Comparison of ENCODE assay signal across 19 cellular contexts in the genomic region with DNA sequence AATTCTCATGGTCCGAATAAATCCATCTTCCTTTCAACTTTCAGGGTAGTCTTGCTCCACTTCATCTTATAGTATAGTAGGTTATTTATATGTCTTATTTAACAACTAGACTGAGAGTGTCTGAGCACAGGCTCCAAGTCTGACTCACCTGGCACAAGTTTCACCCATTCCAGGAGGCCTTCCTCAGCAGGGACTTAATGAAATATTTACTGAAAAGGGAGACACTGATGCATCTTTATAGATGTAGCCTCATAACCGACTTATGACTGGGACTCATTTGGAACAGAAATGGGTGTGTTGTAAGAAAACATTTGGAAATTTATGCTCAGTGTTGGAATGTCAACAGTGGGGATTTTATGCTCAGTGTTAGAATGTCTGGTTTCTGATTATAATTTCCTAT. TPM values are rescaled to one million over a fixed set of nuclear protein-coding genes. Genes with fewer than 3 reads are reported as not detected.
DNase-seq lines count a peak whose midpoint lies in the region; ATAC-seq and TF ChIP-seq lines count a peak whose summit lies in the region.
"Had no signal": no experiment of that assay in that cellular context is flagged by ENCODE, and none has a peak within 500 bp of the region (broad histone marks: within the 10 kb centered on the region; RNA-seq: fewer than 3 reads in every experiment).

No MANE protein-coding gene starts in this region.

- no peak overlapping the region for H2AFZ ChIP-seq in GM23248
- no peak overlapping the region for H2AFZ ChIP-seq in neuronal stem cell (ENCODE audit: low read length)

- no peak overlapping the region for H4K91ac ChIP-seq in neuronal stem cell (ENCODE audit: low read depth, low read length, poor library complexity)

- peak; percentile 97 for DNase-seq in GM23248
- DNase-seq in amniotic epithelial cell (ENCODE audit: low read depth), result peak; percentile 25
- DNase-seq in fibroblast of pulmonary artery (ENCODE audit: low read depth), result peak; percentile 45
- no peak for DNase-seq in stimulated activated naive CD8-positive, alpha-beta T cell treated with anti-CD3 and anti-CD28 coated beads, Interleukin-15, Interleukin-2, amounts not matched to agents 100 U/mL and 50 U/mL, for 24 hours
- no peak for DNase-seq in neuronal stem cell (ENCODE audit: low spot score)
- DNase-seq in activated CD4-positive, CD25-positive, alpha-beta regulatory T cell treated with anti-CD3 and anti-CD28 coated beads, Interleukin-2, amount 50 U/mL, for 72 hours, result no peak
- DNase-seq in NCI-H1417 treated with DMSO at 0.1 percent for 48 hours (lab: John Stamatoyannopoulos, UW), result no peak
- DNase-seq: activated B cell treated with CpG ODN at 0.5 μM for 24 hours; activated CD8-positive, alpha-beta memory T cell treated with anti-CD3 and anti-CD28 coated beads, Interleukin-2, amount 10 ng/mL, durations not matched to agents 7 days and 5 days; activated effector memory CD4-positive, alpha-beta T cell treated with anti-CD3 and anti-CD28 coated beads, Interleukin-2, amount 50 U/mL, for 16 hours; aorta; CD8-positive, alpha-beta memory T cell; dermis blood vessel endothelial cell; esophagus squamous epithelium; mesendoderm; NCI-H1092; NCI-H2171; retina had no signal

- peaks cover 23% of the 10 kb centered on the region for H3F3A ChIP-seq in GM23248 (ENCODE audit: insufficient read depth)

- H2BK5ac ChIP-seq in neuronal stem cell (ENCODE audit: low read length), result no peak overlapping the region

- no peaks in the 10 kb centered on the region for H3K79me2 ChIP-seq in GM23248 (ENCODE audit: insufficient read depth)

- H4K20me1 ChIP-seq in GM23248 (ENCODE audit: insufficient read depth), result no peaks in the 10 kb centered on the region

- no peak overlapping the region for H4K8ac ChIP-seq in neuronal stem cell (ENCODE audit: low read depth, low read length)

- no peak overlapping the region for H2BK120ac ChIP-seq in neuronal stem cell (ENCODE audit: low read depth, low read length)

- no peaks in the 10 kb centered on the region for H3K79me1 ChIP-seq in neuronal stem cell (ENCODE audit: low read depth, low read length)

- H3K14ac ChIP-seq in neuronal stem cell (ENCODE audit: low read length), result no peak overlapping the region

- 31 to 36% methylated on average over 2 of the region's 2 CpGs for WGBS in GM23248 (ENCODE audit: low coverage in 1 of 2, low lambda C conversion rate in 2 of 2, missing lambda C conversion rate in 2 of 2), 2 experiments
- WGBS in neuronal stem cell (ENCODE audit: extremely low coverage in 2 of 2, insufficient read length in 2 of 2, insufficient replicate concordance in 1 of 2), 2 donors, result no CpG with 5 or more reads among the region's 2 CpGs

- no peak overlapping the region for H2AK5ac ChIP-seq in neuronal stem cell (ENCODE audit: low read depth, low read length)

- in situ Hi-C loops in GM23248 (cut with MboI), result no loop called here

- TF ChIP-seq CTCF in fibroblast of pulmonary artery (IDR thresholded peaks at IDR 0.05; ENCODE audit: low read length, missing control alignments), result no peak

- no peak overlapping the region for H2BK15ac ChIP-seq in neuronal stem cell (ENCODE audit: low read length)

- H2BK12ac ChIP-seq in neuronal stem cell (ENCODE audit: low read length), result no peak overlapping the region

- H3K4me2 ChIP-seq in GM23248 (ENCODE audit: unreplicated experiment) (peak overlapping the region; percentile 60), neuronal stem cell (ENCODE audit: insufficient read depth, low read length, poor library complexity, severe bottlenecking) (no peak overlapping the region)

- no peaks in the 10 kb centered on the region for H3K9me3 ChIP-seq in GM23248 (ENCODE audit: low read depth)
- no peaks in the 10 kb centered on the region for H3K9me3 ChIP-seq in neuronal stem cell (replicated peaks in 1 of 2; ENCODE audit: control insufficient read depth in 2 of 2, insufficient read depth in 1 of 2, low read depth in 1 of 2, low read length in 2 of 2)
- H3K9me3 ChIP-seq: esophagus squamous epithelium had no signal

- no peak overlapping the region for H3K4ac ChIP-seq in neuronal stem cell (ENCODE audit: low read length)

- H3K4me3 ChIP-seq in GM23248 (peak overlapping the region; percentile 32), fibroblast of pulmonary artery (replicated peaks; ENCODE audit: low read depth, low read length) (no peak overlapping the region), neuronal stem cell (ENCODE audit: low read length in 2 of 2) (no peak overlapping the region)
- H3K4me3 ChIP-seq: esophagus squamous epithelium had no signal

- H3K27ac ChIP-seq in GM23248, result peak overlapping the region; percentile 82
- H3K27ac ChIP-seq in neuronal stem cell (replicated peaks; ENCODE audit: low read length), result no peak overlapping the region
- H3K27ac ChIP-seq: esophagus squamous epithelium had no signal

- ATAC-seq in stimulated activated naive CD8-positive, alpha-beta T cell treated with anti-CD3 and anti-CD28 coated beads, Interleukin-15, Interleukin-2, amounts not matched to agents 100 U/mL and 50 U/mL, for 24 hours, result no peak
- ATAC-seq: activated CD8-positive, alpha-beta memory T cell treated with anti-CD3 and anti-CD28 coated beads, Interleukin-2, amount 10 ng/mL, durations not matched to agents 7 days and 5 days; HCT116 had no signal

- H3K9ac ChIP-seq in GM23248 (peak overlapping the region; percentile 35; the same call in 1 of the 2 replicates), neuronal stem cell (ENCODE audit: low read depth, low read length, poor library complexity) (no peak overlapping the region)

- no peak overlapping the region for H3K23ac ChIP-seq in neuronal stem cell (ENCODE audit: low read depth, low read length, poor library complexity)

- no peak overlapping the region for H3K18ac ChIP-seq in neuronal stem cell (ENCODE audit: low read length)

- no peaks in the 10 kb centered on the region for H3K27me3 ChIP-seq in GM23248 (replicated peaks; ENCODE audit: insufficient read depth)
- no peaks in the 10 kb centered on the region for H3K27me3 ChIP-seq in neuronal stem cell (ENCODE audit: control insufficient read depth in 3 of 3, insufficient read depth in 3 of 3, low read depth in 1 of 3, low read length in 3 of 3)
- H3K27me3 ChIP-seq: esophagus squamous epithelium had no signal

- no peaks in the 10 kb centered on the region for H3K36me3 ChIP-seq in GM23248 (ENCODE audit: low read depth)
- no peaks in the 10 kb centered on the region for H3K36me3 ChIP-seq in neuronal stem cell (replicated peaks in 1 of 2; ENCODE audit: control insufficient read depth in 2 of 2, insufficient read depth in 2 of 2, low read length in 2 of 2)
- H3K36me3 ChIP-seq: esophagus squamous epithelium had no signal

- H3K9me2 ChIP-seq in GM23248 (ENCODE audit: insufficient read depth), result no peaks in the 10 kb centered on the region

- peaks cover 29% of the 10 kb centered on the region for H3K4me1 ChIP-seq in GM23248 (ENCODE audit: insufficient read depth)
- H3K4me1 ChIP-seq in neuronal stem cell (ENCODE audit: control insufficient read depth in 2 of 2, insufficient read depth in 1 of 2, low read depth in 1 of 2, low read length in 2 of 2), result no peaks in the 10 kb centered on the region

RNA-seq across cellular contexts. Expression of gene CH25H, which starts 59.9 kb away (rescaled TPM):
- total RNA-seq in GM23248 (2014; rRNA removed; shearing (Covaris generic)), result 25.2 and 34.9 TPM in 2 replicates
- 16.1 and 18.0 TPM in 2 replicates for polyA plus RNA-seq in GM23248 (2016; fragmentation: Nextera tagmentation; extraction: Ambion mirVana)
- polyA plus RNA-seq in neuronal stem cell (2013, experiment 1 of 2), result not detected
- polyA plus RNA-seq in neuronal stem cell (2013, experiment 2 of 2), result not detected
- total RNA-seq: activated B cell treated with CpG ODN at 0.5 μM for 24 hours; activated CD8-positive, alpha-beta memory T cell treated with anti-CD3 and anti-CD28 coated beads, Interleukin-2, amount 10 ng/mL, durations not matched to agents 7 days and 5 days; CD8-positive, alpha-beta memory T cell had no signal

Comparison
In these comparisons a context has a peak if more than half of its experiments do, and no peak if none do; other contexts are left out.
1. DNase-seq: peak in GM23248 (single experiment), amniotic epithelial cell (single experiment) and fibroblast of pulmonary artery (single experiment); none in stimulated activated naive CD8-positive, alpha-beta T cell treated with anti-CD3 and anti-CD28 coated beads, Interleukin-15, Interleukin-2, amounts not matched to agents 100 U/mL and 50 U/mL, for 24 hours (single experiment), neuronal stem cell (single experiment), activated CD4-positive, CD25-positive, alpha-beta regulatory T cell treated with anti-CD3 and anti-CD28 coated beads, Interleukin-2, amount 50 U/mL, for 72 hours (single experiment) and NCI-H1417 treated with DMSO at 0.1 percent for 48 hours (single experiment).